30 cellular contexts compared by ENCODE assay signal in the genomic region with DNA sequence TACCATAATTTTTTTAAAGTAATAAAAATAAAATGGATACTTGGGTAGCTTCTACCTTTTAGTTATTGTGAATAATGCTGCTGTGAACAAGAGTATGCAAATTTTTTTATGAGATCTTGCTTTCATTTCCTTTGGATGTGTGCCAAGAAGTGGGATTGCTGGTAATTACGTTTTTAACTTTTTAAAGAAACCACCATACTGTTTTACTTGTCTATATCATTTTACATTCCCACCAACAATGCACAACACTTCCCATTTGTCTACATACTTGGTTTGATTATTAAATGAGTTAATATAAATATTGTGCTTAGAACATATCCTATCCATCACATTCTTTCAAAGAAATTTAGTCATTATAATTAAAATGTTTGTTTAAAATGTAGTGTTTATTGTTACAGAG. TPM values are rescaled to one million over a fixed set of nuclear protein-coding genes. Genes with fewer than 3 reads are reported as not detected.
DNase-seq lines count a peak whose midpoint lies in the region; ATAC-seq, FAIRE-seq and TF ChIP-seq lines count a peak whose summit lies in the region.
"Had no signal": no experiment of that assay in that cellular context is flagged by ENCODE, and none has a peak within 500 bp of the region (broad histone marks: within the 10 kb centered on the region; RNA-seq: fewer than 3 reads in every experiment).

No MANE protein-coding gene starts in this region.

- no peak overlapping the region for H3K4me3 ChIP-seq in pancreas
- H3K4me3 ChIP-seq: GM23338, lung had no signal

- TF ChIP-seq CTCF in pancreas (IDR thresholded peaks at IDR 0.05) = no peak

- no peaks in the 10 kb centered on the region for H3K36me3 ChIP-seq in pancreas
- H3K36me3 ChIP-seq: brain microvascular endothelial cell, WERI-Rb-1 had no signal

- no peaks in the 10 kb centered on the region for H3K27me3 ChIP-seq in pancreas
- H3K27me3 ChIP-seq: brain microvascular endothelial cell had no signal

- H3K9me3 ChIP-seq in pancreas = no peaks in the 10 kb centered on the region

- no peak overlapping the region for H3K27ac ChIP-seq in pancreas
- H3K27ac ChIP-seq: brain microvascular endothelial cell, WERI-Rb-1 had no signal

- 26 to 28% methylated on average over 1 of the region's 1 CpG for WGBS in pancreas, 2 donors

- H3K4me1 ChIP-seq in pancreas = no peaks in the 10 kb centered on the region

- no peak for ATAC-seq in pancreas
- no peak for ATAC-seq in HG03159 (IDR thresholded peaks at IDR 0.05; ENCODE audit: unreplicated experiment)
- ATAC-seq: activated naive CD4-positive, alpha-beta T cell treated with anti-CD3 and anti-CD28 coated beads, Interleukin-2, amount 50 U/mL, for 72 hours; GM23338; left cardiac atrium; PC-3; Right ventricle myocardium inferior; stimulated activated memory B cell treated with anti-CD40 and anti-IgM and Interleukin-4, amounts not matched to agents 10 μg/mL and 1 μg/mL and 100 μg/mL, for 72 hours had no signal

- FAIRE-seq in pancreas (lab: Jason Lieb, UNC) = peak; percentile 37
- FAIRE-seq: GM18507, GM19239 had no signal

- intact Hi-C loops in pancreas (cut with DNase I) = no loop called here

- DNase-seq in NOMO-1 treated with DMSO at 0.1 percent for 48 hours (lab: John Stamatoyannopoulos, UW; ENCODE audit: unreplicated experiment) (peak; percentile 8), NOMO-1 treated with dmso at 0.1 percent for 144 hours (lab: John Stamatoyannopoulos, UW; ENCODE audit: unreplicated experiment) (no peak), NAMALWA (ENCODE audit: low spot score) (peak; percentile 30), pancreas (no peak), NCI-H2196 (lab: John Stamatoyannopoulos, UW; ENCODE audit: unreplicated experiment) (no peak), NCI-H1417 treated with DMSO at 0.1 percent for 48 hours (lab: John Stamatoyannopoulos, UW) (no peak)
- peak; percentile 21 for DNase-seq in central memory CD4-positive, alpha-beta T cell
- DNase-seq: 8988T; activated CD4-positive, alpha-beta T cell treated with anti-CD3 and anti-CD28 coated beads for 4 hours; activated CD8-positive, alpha-beta memory T cell treated with anti-CD3 and anti-CD28 coated beads for 24 hours; activated T-cell treated with anti-CD3 and anti-CD28 coated beads for 4 hours; amygdala; brain microvascular endothelial cell; DMS 273 treated with DMSO at 0.1 percent for 48 hours; hypothalamus; left cardiac atrium; NCI-H2171; NCI-H510A treated with DMSO at 0.1 percent for 48 hours; nephron progenitor cell; PC-3; WERI-Rb-1 had no signal

RNA-seq across cellular contexts. Expression of a gene that starts 3.9 kb away (rescaled TPM):
- 1 to 10 TPM in 2 of 6 donors, under 1 TPM in 4; 0.08 to 2.1 (median 0.40) TPM for total RNA-seq in pancreas
- polyA plus RNA-seq in pancreas = under 1 TPM; 0.05 to 0.08 TPM
- total RNA-seq: GM23338, osteoblast had no signal
- polyA plus RNA-seq: GM23338 had no signal

Comparison
In these comparisons a context has a peak if more than half of its experiments do, and no peak if none do; other contexts are left out.
1. DNase-seq: peak in NOMO-1 treated with DMSO at 0.1 percent for 48 hours (single experiment), NAMALWA (single experiment) and central memory CD4-positive, alpha-beta T cell (single experiment); none in NOMO-1 treated with dmso at 0.1 percent for 144 hours (single experiment), pancreas (0 of 6), NCI-H2196 (single experiment) and NCI-H1417 treated with DMSO at 0.1 percent for 48 hours (single experiment).